ENCODE assay signal across 8 cellular contexts in the genomic region with DNA sequence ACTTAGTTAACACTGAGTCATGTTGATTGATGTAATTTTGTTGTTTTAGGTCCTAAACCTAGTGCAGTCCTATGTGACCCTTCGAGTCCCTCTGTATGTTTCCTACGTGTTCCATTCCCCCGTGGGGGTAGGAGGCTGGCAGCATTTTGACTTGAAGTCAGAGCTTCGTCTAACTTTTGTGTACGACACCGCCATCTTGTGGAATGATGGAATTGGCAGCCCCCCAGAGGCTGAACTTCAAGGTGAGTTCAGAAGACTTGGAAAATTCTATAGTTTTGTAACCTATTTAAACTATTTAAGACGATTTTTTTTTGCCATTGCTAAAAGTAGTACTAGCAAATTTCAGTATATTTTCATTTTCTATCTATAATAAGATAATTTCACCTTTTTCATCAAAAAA.
A peak's percentile ranks its signal among the peaks of the same experiment; 100 is the strongest.
DNase-seq lines count a peak whose midpoint lies in the region; ATAC-seq and TF ChIP-seq lines count a peak whose summit lies in the region.

No MANE protein-coding gene starts in this region.

- peak; percentile 31 for DNase-seq in GM10248 (ENCODE audit: extremely low spot score)
- peak; percentile 50 to 78 for DNase-seq in HAP-1 (ENCODE audit: low spot score in 2 of 2)
- peak; percentile 16 for DNase-seq in NCI-H2081 treated with DMSO at 0.1 percent for 48 hours (lab: John Stamatoyannopoulos, UW)
- peak; percentile 24 for DNase-seq in activated T-cell treated with anti-CD3 and anti-CD28 coated beads, Interleukin-2, amount 50 U/mL, for 1 hour
- DNase-seq in right cardiac atrium, result peak; percentile 16 to 64 (median 30)
- DNase-seq in stimulated activated CD4-positive, alpha-beta T cell treated with anti-CD3 and anti-CD28 coated beads, Interleukin-12 subunit alpha, Interleukin-12 subunit beta, amount 100 ng/mL, for 4 hours, result peak; percentile 15
- DNase-seq in NCI-H2196 treated with DMSO at 0.1 percent for 48 hours (lab: John Stamatoyannopoulos, UW; ENCODE audit: unreplicated experiment), result no peak
- DNase-seq in colonic mucosa, result no peak

- H3K27me3 ChIP-seq in HAP-1 (ENCODE audit: low read depth) (no peaks in the 10 kb centered on the region), right cardiac atrium (ENCODE audit: control insufficient read depth, insufficient read depth) (no peaks in the 10 kb centered on the region), colonic mucosa (no peaks in the 10 kb centered on the region)

- intact Hi-C loops in right cardiac atrium (cut with DNase I), result no loop called here
- intact Hi-C loops in colonic mucosa (cut with DNase I), result no loop called here

- in situ Hi-C loops in HAP-1 (cut with MboI; ENCODE audit: low sequenced_read_pairs), result no loop called here

- TF ChIP-seq CTCF in GM10248 (IDR thresholded peaks at IDR 0.05; ENCODE audit: control extremely low read depth, extremely low read depth, low read depth, missing control alignments) (peak; percentile 69), colonic mucosa (IDR thresholded peaks at IDR 0.05) (no peak)

- CTCF ChIA-PET in GM10248 (lab: Yijun Ruan, JAX), result interaction anchor here (0.7 to 5.6 kb wide), 14 partner anchors 9 to 1861 kb away, joined by 3 to 35 read pairs (median 4); a partner anchor contains a TSS

- H3K4me3 ChIP-seq in HAP-1, result no peak overlapping the region
- H3K4me3 ChIP-seq in right cardiac atrium (ENCODE audit: low read length), result no peak overlapping the region
- no peak overlapping the region for H3K4me3 ChIP-seq in colonic mucosa

- 17% methylated on average over 7 of the region's 7 CpGs for WGBS in right cardiac atrium

- H3K4me1 ChIP-seq in HAP-1 (peaks cover 24% of the 10 kb centered on the region), right cardiac atrium (ENCODE audit: control insufficient read depth, insufficient read depth, low read length) (no peaks in the 10 kb centered on the region), colonic mucosa (no peaks in the 10 kb centered on the region)

- POLR2A ChIA-PET in GM10248 (lab: Yijun Ruan, JAX), result no interaction called here

- ATAC-seq in right cardiac atrium, result no peak

- H3K9ac ChIP-seq in colonic mucosa (ENCODE audit: low read depth in 2 of 2, low read length in 2 of 2), result no peak overlapping the region

- H3K27ac ChIP-seq in right cardiac atrium (ENCODE audit: low read length), result no peak overlapping the region
- H3K27ac ChIP-seq in colonic mucosa, result no peak overlapping the region

- H3K9me3 ChIP-seq in HAP-1 (no peaks in the 10 kb centered on the region), right cardiac atrium (ENCODE audit: control insufficient read depth, low read length) (no peaks in the 10 kb centered on the region), colonic mucosa (no peaks in the 10 kb centered on the region)

- no peaks in the 10 kb centered on the region for H3K36me3 ChIP-seq in HAP-1 (replicated peaks)
- H3K36me3 ChIP-seq in colonic mucosa, result no peaks in the 10 kb centered on the region

Comparison
In these comparisons a context has a peak if more than half of its experiments do, and no peak if none do; other contexts are left out.
1. DNase-seq: peak in GM10248 (single experiment), HAP-1 (2 of 2), NCI-H2081 treated with DMSO at 0.1 percent for 48 hours (single experiment), activated T-cell treated with anti-CD3 and anti-CD28 coated beads, Interleukin-2, amount 50 U/mL, for 1 hour (single experiment), right cardiac atrium (3 of 3) and stimulated activated CD4-positive, alpha-beta T cell treated with anti-CD3 and anti-CD28 coated beads, Interleukin-12 subunit alpha, Interleukin-12 subunit beta, amount 100 ng/mL, for 4 hours (single experiment); none in NCI-H2196 treated with DMSO at 0.1 percent for 48 hours (single experiment) and colonic mucosa (single experiment).